ENCODE assay signal across 12 cellular contexts in the genomic region with DNA sequence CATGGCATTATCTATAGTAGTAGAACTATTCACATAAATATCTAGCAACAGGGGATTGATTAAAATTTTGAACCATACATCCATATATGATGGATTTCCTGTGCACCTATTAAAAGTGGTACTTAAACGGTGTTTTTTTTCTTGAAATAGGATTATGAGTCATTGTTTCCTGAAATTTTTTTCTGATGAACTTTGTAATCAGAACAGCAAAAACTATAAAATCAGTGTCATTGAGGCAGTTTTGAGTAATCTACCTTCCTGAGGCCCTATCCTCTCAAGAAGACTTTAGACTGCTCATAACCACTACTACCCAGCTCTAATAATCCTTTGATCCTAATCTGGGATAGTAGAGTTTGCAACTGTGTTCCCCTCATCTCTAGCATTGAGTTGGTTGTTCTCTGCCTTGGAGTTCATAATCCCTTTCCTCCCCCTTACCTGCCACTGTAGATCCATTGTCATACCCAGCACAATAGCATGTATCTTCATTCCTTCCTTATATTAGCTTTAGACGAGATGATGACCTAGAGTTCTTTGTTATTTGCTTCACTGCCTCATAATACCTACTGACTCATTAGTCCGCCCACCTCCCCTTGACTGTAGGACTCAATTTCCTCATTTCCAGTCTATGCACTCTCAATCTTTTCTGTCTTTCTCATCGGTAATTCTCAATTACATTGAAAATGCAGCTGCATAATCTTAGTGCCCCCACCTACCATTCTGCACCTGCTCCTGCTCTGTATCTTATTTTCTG.
DNase-seq lines count a peak whose midpoint lies in the region; ATAC-seq, FAIRE-seq and TF ChIP-seq lines count a peak whose summit lies in the region.
"Had no signal": no experiment of that assay in that cellular context is flagged by ENCODE, and none has a peak within 500 bp of the region (broad histone marks: within the 10 kb centered on the region; RNA-seq: fewer than 3 reads in every experiment).

No MANE protein-coding gene starts in this region.

- no peak for FAIRE-seq in astrocyte (lab: Jason Lieb, UNC)

- H3K4me3 ChIP-seq in astrocyte (ENCODE audit: insufficient read depth, low read depth, low read length): no peak overlapping the region
- no peak overlapping the region for H3K4me3 ChIP-seq in tibial nerve

- POLR2A ChIA-PET in HEK293T (lab: Yijun Ruan, JAX): no interaction called here

- CTCF ChIA-PET in HEK293T (lab: Yijun Ruan, JAX): no interaction called here

- ATAC-seq in HG02610 (IDR thresholded peaks at IDR 0.05; ENCODE audit: unreplicated experiment): peak; percentile 34

- no peaks in the 10 kb centered on the region for H3K27me3 Mint-ChIP-seq in astrocyte (ENCODE audit: low read depth, unreplicated experiment)

- H3K27me3 ChIP-seq in astrocyte (ENCODE audit: insufficient read depth, low read length): no peaks in the 10 kb centered on the region
- no peaks in the 10 kb centered on the region for H3K27me3 ChIP-seq in tibial nerve

- no peak for TF ChIP-seq EP300 in tibial nerve (IDR thresholded peaks at IDR 0.05)

- H2AFZ ChIP-seq in astrocyte (ENCODE audit: low read depth, low read length): no peak overlapping the region

- H3K27ac ChIP-seq in astrocyte (ENCODE audit: low read depth, low read length) (no peak overlapping the region), tibial nerve (no peak overlapping the region), substantia nigra (ENCODE audit: low read depth, low read length, poor library complexity, severe bottlenecking) (no peak overlapping the region)
- H3K27ac ChIP-seq: HL-60 had no signal

- no peak overlapping the region for H3K4me3 Mint-ChIP-seq in astrocyte (ENCODE audit: unreplicated experiment)

- H3K36me3 ChIP-seq in astrocyte (ENCODE audit: insufficient read depth, low read length): no peaks in the 10 kb centered on the region
- no peaks in the 10 kb centered on the region for H3K36me3 ChIP-seq in tibial nerve

- no peak overlapping the region for H3K9ac ChIP-seq in astrocyte (ENCODE audit: low read length)

- TF ChIP-seq POLR2A in tibial nerve (IDR thresholded peaks at IDR 0.05): no peak

- TF ChIP-seq CTCF in astrocyte (IDR thresholded peaks at IDR 0.05; ENCODE audit: insufficient read depth, low read depth, low read length) (no peak), tibial nerve (IDR thresholded peaks at IDR 0.05) (no peak)

- H3K27ac Mint-ChIP-seq in astrocyte (ENCODE audit: unreplicated experiment): no peak overlapping the region

- 85 to 91% methylated on average over 4 of the region's 4 CpGs for WGBS in tibial nerve, 2 donors

- H3K79me2 ChIP-seq in astrocyte (ENCODE audit: insufficient read depth, low read length): peaks cover 56% of the 10 kb centered on the region

- peaks cover 37% of the 10 kb centered on the region for H3K4me1 Mint-ChIP-seq in astrocyte (ENCODE audit: low read depth, unreplicated experiment)

- peaks cover 20% of the 10 kb centered on the region for H3K4me1 ChIP-seq in astrocyte (ENCODE audit: insufficient read depth, low read length)
- peaks cover 0 to 30% (median 22%) of the 10 kb centered on the region in 4 donors for H3K4me1 ChIP-seq in tibial nerve

- H3K36me3 Mint-ChIP-seq in astrocyte (ENCODE audit: low read depth, unreplicated experiment): no peaks in the 10 kb centered on the region

- no peaks in the 10 kb centered on the region for H3K9me3 Mint-ChIP-seq in astrocyte (ENCODE audit: unreplicated experiment)

- H3K9me3 ChIP-seq in astrocyte (ENCODE audit: insufficient read depth, low read depth, low read length) (no peaks in the 10 kb centered on the region), tibial nerve (no peaks in the 10 kb centered on the region)

- peak overlapping the region; percentile 63 for H3K4me2 ChIP-seq in astrocyte (ENCODE audit: low read length)

- DNase-seq in ELR (ENCODE audit: low read depth) (peak; percentile 60), astrocyte (ENCODE audit: low read depth) (peak; percentile 64), tibial nerve (ENCODE audit: low spot score in 2 of 2) (no peak), NCI-H1417 treated with DMSO at 0.1 percent for 48 hours (lab: John Stamatoyannopoulos, UW) (no peak), substantia nigra (lab: John Stamatoyannopoulos, UW) (no peak), HEK293T (ENCODE audit: extremely low spot score) (no peak)
- peak; percentile 3 for DNase-seq in stimulated activated CD4-positive, alpha-beta T cell treated with anti-CD3 and anti-CD28 coated beads, Interleukin-12 subunit alpha, Interleukin-12 subunit beta, amount 100 ng/mL, for 4 hours
- DNase-seq: mesenchymal stem cell, MV-4-11, NCI-H446 treated with DMSO at 0.1 percent for 48 hours had no signal

- H4K20me1 ChIP-seq in astrocyte (ENCODE audit: insufficient read depth, low read length): peaks cover 97% of the 10 kb centered on the region

TF ChIP-seq in HEK293T, 16 proteins besides CTCF, POLR2A, EP300 and RAD21:
- TF ChIP-seq L3MBTL2 (conservative IDR thresholded peaks at IDR 0.05) (no peak), HDGF (IDR thresholded peaks at IDR 0.05; ENCODE audit: borderline replicate concordance) (no peak), ELF4 (IDR thresholded peaks at IDR 0.05) (no peak), SP1 (IDR thresholded peaks at IDR 0.05) (no peak), TARDBP (IDR thresholded peaks at IDR 0.05) (no peak), ZNF384 (IDR thresholded peaks at IDR 0.05) (no peak), BHLHE40 (IDR thresholded peaks at IDR 0.05; ENCODE audit: borderline replicate concordance) (no peak), NFRKB (IDR thresholded peaks at IDR 0.05) (no peak), CTBP1 (IDR thresholded peaks at IDR 0.05; ENCODE audit: borderline replicate concordance) (no peak)
- TF ChIP-seq, protein P1, sequence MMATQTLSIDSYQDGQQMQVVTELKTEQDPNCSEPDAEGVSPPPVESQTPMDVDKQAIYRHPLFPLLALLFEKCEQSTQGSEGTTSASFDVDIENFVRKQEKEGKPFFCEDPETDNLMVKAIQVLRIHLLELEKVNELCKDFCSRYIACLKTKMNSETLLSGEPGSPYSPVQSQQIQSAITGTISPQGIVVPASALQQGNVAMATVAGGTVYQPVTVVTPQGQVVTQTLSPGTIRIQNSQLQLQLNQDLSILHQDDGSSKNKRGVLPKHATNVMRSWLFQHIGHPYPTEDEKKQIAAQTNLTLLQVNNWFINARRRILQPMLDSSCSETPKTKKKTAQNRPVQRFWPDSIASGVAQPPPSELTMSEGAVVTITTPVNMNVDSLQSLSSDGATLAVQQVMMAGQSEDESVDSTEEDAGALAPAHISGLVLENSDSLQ (IDR thresholded peaks at IDR 0.05): no peak

Comparison
In these comparisons a context has a peak if more than half of its experiments do, and no peak if none do; other contexts are left out.
1. DNase-seq: peak in ELR (single experiment), astrocyte (single experiment) and stimulated activated CD4-positive, alpha-beta T cell treated with anti-CD3 and anti-CD28 coated beads, Interleukin-12 subunit alpha, Interleukin-12 subunit beta, amount 100 ng/mL, for 4 hours (single experiment); none in tibial nerve (0 of 2), NCI-H1417 treated with DMSO at 0.1 percent for 48 hours (single experiment), substantia nigra (0 of 49) and HEK293T (single experiment).